ENCODE assay signal across 1 cellular context in genomic region chr10:80529604-80530003, GRCh38.
TF ChIP-seq lines count a peak whose summit lies in the region.

No MANE protein-coding gene starts in this region.

TF ChIP-seq in HepG2, 621 proteins besides CTCF, POLR2A, EP300 and RAD21 (continued from another document):
- TF ChIP-seq GATAD2A (CRISPR knock-in tag; IDR thresholded peaks at IDR 0.05) (no peak), ZNF768 (CRISPR knock-in tag; IDR thresholded peaks at IDR 0.05) (no peak), NONO (IDR thresholded peaks at IDR 0.05) (no peak), NONO (CRISPR knock-in tag; conservative IDR thresholded peaks at IDR 0.05) (no peak), THAP8 (CRISPR knock-in tag; IDR thresholded peaks at IDR 0.05; ENCODE audit: borderline replicate concordance) (no peak)
